Comparison of ENCODE assay signal across 8 cellular contexts in the genomic region with DNA sequence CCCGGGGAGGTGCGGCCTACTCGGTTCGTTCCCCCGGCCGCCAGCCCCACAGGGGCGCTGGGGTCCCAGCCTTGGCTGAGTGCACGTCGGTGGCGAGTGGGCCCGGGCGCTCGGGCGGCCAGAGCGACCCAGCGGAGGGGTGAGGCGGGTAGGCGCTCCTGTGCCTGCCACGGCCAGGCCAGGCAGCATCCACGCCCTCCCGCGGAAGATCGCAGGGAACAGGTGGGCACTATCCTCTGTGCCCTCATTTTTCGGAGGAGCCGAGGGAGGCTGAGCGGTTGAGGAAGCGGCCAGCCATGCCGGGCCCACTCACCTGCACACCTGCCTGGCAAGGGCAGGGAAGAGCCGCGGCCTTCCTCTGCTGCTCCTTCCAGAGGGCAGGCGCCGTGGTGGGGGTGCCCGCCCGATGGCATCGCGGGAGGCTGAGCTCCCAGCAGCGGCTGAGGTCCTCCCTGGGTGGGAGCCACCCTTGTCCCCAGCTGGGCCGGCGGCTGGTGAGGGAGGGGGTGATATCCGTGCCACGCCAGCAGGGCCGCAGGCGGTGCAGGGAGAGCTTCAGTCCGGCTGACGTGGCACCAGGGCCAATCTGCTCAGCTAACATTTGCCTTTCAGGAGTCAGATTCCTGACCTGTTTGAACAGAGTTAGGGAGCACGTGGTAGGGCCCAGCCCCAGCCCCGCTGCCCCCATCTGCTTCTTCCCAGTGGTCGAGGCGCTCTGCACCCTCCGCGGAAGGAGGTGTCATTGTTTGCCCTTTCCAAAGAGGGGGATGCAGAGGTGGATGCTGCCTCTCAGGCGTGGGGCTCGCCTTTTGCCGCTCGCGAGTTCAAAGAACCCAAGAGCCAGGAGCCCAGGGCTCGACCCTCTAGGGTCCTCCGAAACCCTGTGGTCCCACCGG. TPM values are rescaled to one million over a fixed set of nuclear protein-coding genes. Genes with fewer than 3 reads are reported as not detected.
DNase-seq lines count a peak whose midpoint lies in the region; ATAC-seq and TF ChIP-seq lines count a peak whose summit lies in the region.

No MANE protein-coding gene starts in this region.

- no peaks in the 10 kb centered on the region for H3K9me3 ChIP-seq in Panc1 (ENCODE audit: control insufficient read depth, insufficient read depth, low read depth, low read length)
- no peaks in the 10 kb centered on the region for H3K9me3 ChIP-seq in mucosa of rectum (ENCODE audit: control insufficient read depth in 2 of 2, low read length in 2 of 2)

- H3K9ac ChIP-seq in mucosa of rectum (ENCODE audit: low read depth in 1 of 2, low read length in 2 of 2) = peak overlapping the region; percentile 52 to 87

- no peaks in the 10 kb centered on the region for H3K9me3 Mint-ChIP-seq in dendritic cell treated with granulocyte-macrophage colony-stimulating factor and Interleukin-4, amounts not matched to agents 40 ng/mL and 50 ng/mL, for 4 days

- H3K36me3 ChIP-seq in Panc1 (ENCODE audit: control insufficient read depth, insufficient read depth, low read length) (peaks cover 2% of the 10 kb centered on the region; the same call in 1 of the 2 replicates), mucosa of rectum (ENCODE audit: control insufficient read depth in 2 of 2, insufficient read depth in 2 of 2, low read length in 2 of 2) (peaks cover 0 to 5% of the 10 kb centered on the region in 2 donors)

- H3K27ac Mint-ChIP-seq in dendritic cell treated with granulocyte-macrophage colony-stimulating factor and Interleukin-4, amounts not matched to agents 40 ng/mL and 50 ng/mL, for 4 days = no peak overlapping the region

- H3K27me3 Mint-ChIP-seq in dendritic cell treated with granulocyte-macrophage colony-stimulating factor and Interleukin-4, amounts not matched to agents 40 ng/mL and 50 ng/mL, for 4 days = peaks cover 21% of the 10 kb centered on the region

- peaks cover 40% of the 10 kb centered on the region for H3K4me1 Mint-ChIP-seq in dendritic cell treated with granulocyte-macrophage colony-stimulating factor and Interleukin-4, amounts not matched to agents 40 ng/mL and 50 ng/mL, for 4 days (ENCODE audit: low read depth)

- CTCF ChIA-PET in Panc1 (lab: Charles Lee) = interaction anchor here (0.5 to 3.2 kb wide), 3 partner anchors 141 to 187 kb away, joined by 3 to 18 read pairs (median 17); no protein-coding TSS in a partner anchor

- H3K4me3 ChIP-seq in Panc1 (ENCODE audit: low read depth in 2 of 2, low read length in 2 of 2) (peak overlapping the region; percentile 58 to 66), mucosa of rectum (ENCODE audit: low read length in 2 of 2) (peak overlapping the region; percentile 74 to 85)

- peak overlapping the region; percentile 70 for H3K27ac ChIP-seq in Panc1 (ENCODE audit: low read length)
- peak overlapping the region; percentile 100 for H3K27ac ChIP-seq in mucosa of rectum (ENCODE audit: low read depth in 2 of 2, low read length in 2 of 2)

- no peaks in the 10 kb centered on the region for H3K27me3 ChIP-seq in Panc1 (ENCODE audit: control insufficient read depth, insufficient read depth, low read length)
- no peaks in the 10 kb centered on the region for H3K27me3 ChIP-seq in mucosa of rectum (ENCODE audit: control insufficient read depth in 2 of 2, insufficient read depth in 2 of 2, low read length in 2 of 2)

- in situ Hi-C loops in Panc1 (cut with HindIII; ENCODE audit: low pct_unique_long_range_greater_than_20kb, low sequenced_read_pairs) = loop anchor here (10.0 kb wide), 1 partner anchor 60 kb away; a partner anchor contains a TSS

- no TSS peak for BruUV-seq in Panc1 (replicated peaks; lab: Mats Ljungman, UMichigan)

- peak overlapping the region; percentile 74 for H3K4me3 Mint-ChIP-seq in dendritic cell treated with granulocyte-macrophage colony-stimulating factor and Interleukin-4, amounts not matched to agents 40 ng/mL and 50 ng/mL, for 4 days

- H3K4me1 ChIP-seq in Panc1 (ENCODE audit: control insufficient read depth, insufficient read depth, low read length) (peaks cover 8% of the 10 kb centered on the region), mucosa of rectum (ENCODE audit: control insufficient read depth in 2 of 2, insufficient read depth in 2 of 2, low read length in 2 of 2) (peaks cover 22 to 26% of the 10 kb centered on the region in 2 donors)

- H3K36me3 Mint-ChIP-seq in dendritic cell treated with granulocyte-macrophage colony-stimulating factor and Interleukin-4, amounts not matched to agents 40 ng/mL and 50 ng/mL, for 4 days (ENCODE audit: low read depth) = peaks cover 21% of the 10 kb centered on the region

- peak; percentile 64 for DNase-seq in activated CD8-positive, alpha-beta memory T cell treated with anti-CD3 and anti-CD28 coated beads, Interleukin-2, amount 50 U/mL, for 48 hours
- no peak for DNase-seq in activated CD8-positive, alpha-beta memory T cell treated with anti-CD3 and anti-CD28 coated beads for 24 hours
- no peak for DNase-seq in Panc1 (ENCODE audit: low read depth, low spot score)
- DNase-seq in NCI-H2081 (lab: John Stamatoyannopoulos, UW) = no peak

- TF ChIP-seq CTCF in Panc1 (IDR thresholded peaks at IDR 0.05) = no peak

- ATAC-seq in Panc1 = peak; percentile 19
- ATAC-seq in GM19467 (IDR thresholded peaks at IDR 0.05; ENCODE audit: unreplicated experiment) = no peak
- no peak for ATAC-seq in GM21447 (IDR thresholded peaks at IDR 0.05; ENCODE audit: unreplicated experiment)

- POLR2A ChIA-PET in Panc1 (lab: Charles Lee) = interaction anchor here (1.0 kb wide), 1 partner anchor 94 kb away, joined by 12 read pairs; no protein-coding TSS in a partner anchor

- intact Hi-C loops in Panc1 (cut with micrococcal nuclease; ENCODE audit: unreplicated experiment) = no loop called here
- intact Hi-C loops in dendritic cell treated with granulocyte-macrophage colony-stimulating factor and Interleukin-4, amounts not matched to agents 40 ng/mL and 50 ng/mL, for 4 days (cut with micrococcal nuclease) = loop anchor here (1.0 to 10.0 kb wide), 3 partner anchors 48 to 147 kb away; a partner anchor contains a TSS

RNA-seq across cellular contexts. Expression of a gene that starts 1.6 kb away (rescaled TPM):
- total RNA-seq in Panc1 (2021; ENCODE audit: unreplicated experiment) = 76.5 TPM
- polyA plus RNA-seq in Panc1 (2012; ENCODE audit: insufficient read length) = 53.1 TPM

RNA-seq across cellular contexts. Expression of a gene that starts 44.8 kb away (rescaled TPM):
- total RNA-seq in Panc1 (2021; ENCODE audit: unreplicated experiment) = 14.1 TPM
- polyA plus RNA-seq in Panc1 (2012; ENCODE audit: insufficient read length) = 13.3 TPM
